Comparison of ENCODE assay signal across 26 cellular contexts in the genomic region with DNA sequence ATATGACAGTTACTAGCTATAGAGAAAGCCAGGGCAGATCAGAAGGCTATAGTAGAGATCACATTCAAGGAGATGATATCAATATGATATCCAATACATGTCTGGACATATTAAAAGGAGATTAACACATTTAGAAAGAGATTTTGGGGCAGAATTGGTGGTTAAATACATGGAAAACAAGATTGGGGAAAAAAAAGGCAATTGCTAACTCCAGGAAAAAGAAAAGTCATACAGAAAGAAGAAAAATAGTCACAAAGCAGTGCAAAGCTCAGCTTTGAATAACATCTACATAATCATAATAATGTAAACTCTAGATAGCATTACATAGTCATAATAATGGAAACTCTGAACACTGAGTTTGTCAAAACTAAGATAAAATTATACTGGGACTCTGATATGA. TPM values are rescaled to one million over a fixed set of nuclear protein-coding genes. Genes with fewer than 3 reads are reported as not detected.
"Had no signal": no experiment of that assay in that cellular context is flagged by ENCODE, and none has a peak within 500 bp of the region (broad histone marks: within the 10 kb centered on the region; RNA-seq: fewer than 3 reads in every experiment).

No MANE protein-coding gene starts in this region.

- H3K36me3 ChIP-seq: gastrocnemius medialis, heart left ventricle, ovary, right lobe of liver, suprapubic skin, thyroid gland, upper lobe of left lung, vagina had no signal

- H3K27me3 ChIP-seq: heart left ventricle, ovary, right lobe of liver, suprapubic skin, thyroid gland, upper lobe of left lung, vagina had no signal

- H3K4me3 ChIP-seq: dorsolateral prefrontal cortex, gastrocnemius medialis, heart left ventricle, hepatocyte, lung, ovary, psoas muscle, right lobe of liver, smooth muscle cell, suprapubic skin, thyroid gland, upper lobe of left lung, vagina had no signal

- ATAC-seq: gastrocnemius medialis; heart left ventricle; left lobe of liver; natural killer cell; psoas muscle; right lobe of liver; stimulated activated naive CD8-positive, alpha-beta T cell treated with anti-CD3 and anti-CD28 coated beads, Interleukin-15, amount 100 ng/mL, for 72 hours had no signal

- H3K27ac ChIP-seq: dorsolateral prefrontal cortex, gastrocnemius medialis, hepatocyte, ovary, psoas muscle, right lobe of liver, suprapubic skin, thyroid gland, upper lobe of left lung, vagina had no signal

- DNase-seq: dorsolateral prefrontal cortex; effector CD4-positive, alpha-beta T cell; foreskin fibroblast; gastrocnemius medialis; heart left ventricle; kidney; natural killer cell; occipital lobe; ovary; psoas muscle; retina; right lobe of liver; stimulated activated CD4-positive, alpha-beta T cell treated with anti-CD3 and anti-CD28 coated beads, Interleukin-12 subunit alpha, Interleukin-12 subunit beta, amount 100 ng/mL, for 4 hours; stimulated activated CD4-positive, alpha-beta T cell treated with anti-CD3 and anti-CD28 coated beads, Interleukin-1b, Interleukin-23, amount 100 ng/mL, for 48 hours; stimulated activated CD4-positive, alpha-beta T cell treated with anti-CD3 and anti-CD28 coated beads, Interleukin-4, amount 100 ng/mL, for 1 hour; stimulated activated CD8-positive, alpha-beta memory T cell treated with anti-CD3 and anti-CD28 coated beads, Interleukin-4, amount 100 ng/mL, for 48 hours; stimulated activated naive CD4-positive, alpha-beta T cell; stimulated activated naive CD8-positive, alpha-beta T cell treated with anti-CD3 and anti-CD28 coated beads, Interleukin-15, amount 100 ng/mL, for 72 hours; thyroid gland; upper lobe of left lung had no signal

- H3K4me1 ChIP-seq: right lobe of liver had no signal

- H3K9me3 ChIP-seq: ovary, thyroid gland, vagina had no signal

RNA-seq across cellular contexts. Expression of gene MYH11, which starts 40.6 kb away (rescaled TPM):
- total RNA-seq: smooth muscle cell had no signal
